8 cellular contexts compared by ENCODE assay signal in genomic region chr3:160755776-160756304, GRCh38. TPM values are rescaled to one million over a fixed set of nuclear protein-coding genes. Genes with fewer than 3 reads are reported as not detected.
A peak's percentile ranks its signal among the peaks of the same experiment; 100 is the strongest.
DNase-seq lines count a peak whose midpoint lies in the region; ATAC-seq and TF ChIP-seq lines count a peak whose summit lies in the region.

TSS of gene PPM1L (plus strand) at chr3:160756231.

- H3K27ac ChIP-seq in BLaER1 (peak within 1 kb of the TSS; percentile 95), fibroblast of lung (ENCODE audit: insufficient read depth, low read length) (peak within 1 kb of the TSS; percentile 74)

- no peak for TF ChIP-seq CTCF in fibroblast of lung (conservative IDR thresholded peaks at IDR 0.05 in 1 of 2, IDR thresholded peaks at IDR 0.05 in 1 of 2; ENCODE audit: low read depth in 1 of 2, low read length in 2 of 2)
- no peak for TF ChIP-seq CTCF in subcutaneous adipose tissue (IDR thresholded peaks at IDR 0.05; ENCODE audit: low read depth)

- H4K20me1 ChIP-seq in BLaER1 (peaks cover 22% of the 10 kb centered on the region; the same call in 1 of the 2 replicates), fibroblast of lung (ENCODE audit: control insufficient read depth, extremely low read depth, insufficient read depth, low read length) (no peaks in the 10 kb centered on the region)

- peak within 1 kb of the TSS; percentile 97 for H2AFZ ChIP-seq in fibroblast of lung (ENCODE audit: low read length)

- DNase-seq in NT2/D1 (ENCODE audit: low read depth, low spot score) (no peak), fibroblast of lung (ENCODE audit: low read depth in 2 of 2) (peak; percentile 31 to 56)
- DNase-seq in activated T-helper 1 cell treated with anti-CD3 and anti-CD28 coated beads, Interleukin-2, amount 50 U/mL, for 16 hours (ENCODE audit: low read depth in 1 of 2, low spot score in 1 of 2): peak; percentile 23 to 39
- DNase-seq in naive thymus-derived CD8-positive, alpha-beta T cell: peak in 9 of 10 donors; percentile 47 to 77 (median 59)

- no peaks in the 10 kb centered on the region for H3K79me2 ChIP-seq in fibroblast of lung (ENCODE audit: control insufficient read depth, insufficient read depth, low read length)

- peak within 1 kb of the TSS; percentile 93 for H3K4me2 ChIP-seq in BLaER1
- peak within 1 kb of the TSS; percentile 88 for H3K4me2 ChIP-seq in fibroblast of lung (ENCODE audit: extremely low read depth, insufficient read depth, low read length)

- H3K9ac ChIP-seq in BLaER1 (peak within 1 kb of the TSS; percentile 95), NT2/D1 (ENCODE audit: insufficient read length, low read depth) (peak within 1 kb of the TSS; percentile 87), fibroblast of lung (ENCODE audit: insufficient read depth, low read length) (peak within 1 kb of the TSS; percentile 78)

- H3K27me3 ChIP-seq in BLaER1 (no peaks in the 10 kb centered on the region), NT2/D1 (ENCODE audit: insufficient read depth, insufficient read length) (peaks cover 33% of the 10 kb centered on the region), fibroblast of lung (ENCODE audit: control insufficient read depth, insufficient read depth, low read length) (peaks cover 15% of the 10 kb centered on the region)

- H3K27me3 Mint-ChIP-seq in naive thymus-derived CD8-positive, alpha-beta T cell: peaks cover 7 to 29% (median 13%) of the 10 kb centered on the region in 5 donors

- POLR2A ChIA-PET in naive thymus-derived CD8-positive, alpha-beta T cell (lab: Charles Lee): interaction anchor here (0.7 to 1.2 kb wide), 8 partner anchors 10 to 307 kb away, joined by 3 to 5 read pairs (median 3); partner anchors contain the start of gene TRIM59

- peak within 1 kb of the TSS; percentile 92 to 99 (median 94) for H3K4me3 Mint-ChIP-seq in naive thymus-derived CD8-positive, alpha-beta T cell

- H3K9me3 ChIP-seq in BLaER1: no peaks in the 10 kb centered on the region
- no peaks in the 10 kb centered on the region for H3K9me3 ChIP-seq in NT2/D1 (ENCODE audit: insufficient read depth, low read length)
- H3K9me3 ChIP-seq in fibroblast of lung (ENCODE audit: control insufficient read depth, insufficient read depth, low read depth, low read length): no peaks in the 10 kb centered on the region

- no peaks in the 10 kb centered on the region for H3K9me3 Mint-ChIP-seq in naive thymus-derived CD8-positive, alpha-beta T cell

- H3K4me1 ChIP-seq in BLaER1 (peaks cover 38% of the 10 kb centered on the region), NT2/D1 (ENCODE audit: insufficient read depth, insufficient read length) (peaks cover 3% of the 10 kb centered on the region), fibroblast of lung (ENCODE audit: control insufficient read depth, extremely low read depth, insufficient read depth, low read length) (peaks cover 5% of the 10 kb centered on the region)

- H3K4me1 Mint-ChIP-seq in naive thymus-derived CD8-positive, alpha-beta T cell: peaks cover 17 to 40% (median 32%) of the 10 kb centered on the region in 4 donors

- H3K27ac Mint-ChIP-seq in naive thymus-derived CD8-positive, alpha-beta T cell: peak within 1 kb of the TSS; percentile 76 to 98 (median 96)

- ATAC-seq in GM19023 (IDR thresholded peaks at IDR 0.05; ENCODE audit: unreplicated experiment) (peak; percentile 44), HG03175 (IDR thresholded peaks at IDR 0.05; ENCODE audit: unreplicated experiment) (peak; percentile 45)
- ATAC-seq in naive thymus-derived CD8-positive, alpha-beta T cell: peak; percentile 55 to 62

- no peaks in the 10 kb centered on the region for H3K36me3 ChIP-seq in BLaER1
- H3K36me3 ChIP-seq in NT2/D1 (ENCODE audit: insufficient read depth, insufficient read length, low read length): no peaks in the 10 kb centered on the region
- H3K36me3 ChIP-seq in fibroblast of lung (ENCODE audit: control insufficient read depth, insufficient read depth, low read length): no peaks in the 10 kb centered on the region

- H3K4me3 ChIP-seq in BLaER1: peak within 1 kb of the TSS; percentile 84
- peak within 1 kb of the TSS; percentile 78 for H3K4me3 ChIP-seq in NT2/D1 (ENCODE audit: insufficient read length, low read depth)
- peak within 1 kb of the TSS; percentile 69 to 86 (median 82) for H3K4me3 ChIP-seq in fibroblast of lung (replicated peaks in 1 of 4; ENCODE audit: control extremely low read depth in 1 of 4, insufficient read depth in 1 of 4, low read depth in 3 of 4, low read length in 4 of 4)

- peaks cover 0 to 3% (median 0%) of the 10 kb centered on the region in 3 donors for H3K36me3 Mint-ChIP-seq in naive thymus-derived CD8-positive, alpha-beta T cell

RNA-seq across cellular contexts. Expression of gene PPM1L, which starts in this region (rescaled TPM):
- total RNA-seq in fibroblast of lung (2.1 and 2.5 TPM in 2 replicates), subcutaneous adipose tissue (100 to 1,000 TPM in 1 of 4 donors, 10 to 100 TPM in 3; 41.1 to 101 (median 52.8) TPM)
- polyA plus RNA-seq in fibroblast of lung: 0.33 and 0.42 TPM in 2 replicates
- 0.34 and 0.41 TPM in 2 replicates for polyA plus RNA-seq in fibroblast of lung (2012)
- polyA minus RNA-seq in fibroblast of lung (ENCODE audit: low replicate concordance): 0.19 and 1.0 TPM in 2 replicates
- total RNA-seq in naive thymus-derived CD8-positive, alpha-beta T cell: 1 to 10 TPM; 4.1 to 5.9 TPM
- polyA plus RNA-seq in naive thymus-derived CD8-positive, alpha-beta T cell: 1 to 10 TPM in 2 of 3 donors, under 1 TPM in 1; 0.46 to 1.9 (median 1.0) TPM

Comparison
In these comparisons a context has a peak if more than half of its experiments do, and no peak if none do; other contexts are left out.
1. RNA of gene PPM1L (total RNA-seq): 41.1 to 101 TPM in subcutaneous adipose tissue; 4.1 to 5.9 TPM in naive thymus-derived CD8-positive, alpha-beta T cell and 2.1 to 2.5 TPM in fibroblast of lung; every median in the first group is over 4 times any median in the second.
2. Peak in every context shown above with its lines, with median percentiles within 50 percentile points of each other: H3K4me3 ChIP-seq, H3K9ac ChIP-seq and ATAC-seq.